ENCODE assay signal across 14 cellular contexts in the genomic region with DNA sequence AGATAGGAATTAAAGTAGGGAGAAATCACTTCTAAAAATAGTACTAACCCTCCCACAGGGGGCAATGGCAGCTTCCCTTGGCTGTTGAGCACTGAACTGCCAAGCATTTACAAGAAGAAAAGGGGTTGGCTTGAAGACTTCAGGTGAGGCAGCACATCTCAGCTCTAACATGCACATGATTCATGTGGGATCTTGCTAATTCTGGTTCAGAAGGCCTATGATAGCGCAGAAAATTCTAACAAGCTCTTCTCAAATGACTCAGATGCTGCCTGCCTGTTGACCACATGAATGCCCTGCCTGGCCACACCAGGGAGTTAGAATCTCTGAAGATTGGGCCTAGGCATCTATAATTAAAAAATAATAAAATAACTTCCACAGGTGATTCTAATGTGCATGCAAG. TPM values are rescaled to one million over a fixed set of nuclear protein-coding genes. Genes with fewer than 3 reads are reported as not detected.
DNase-seq lines count a peak whose midpoint lies in the region; ATAC-seq lines count a peak whose summit lies in the region.
"Had no signal": no experiment of that assay in that cellular context is flagged by ENCODE, and none has a peak within 500 bp of the region (broad histone marks: within the 10 kb centered on the region; RNA-seq: fewer than 3 reads in every experiment).

No MANE protein-coding gene starts in this region.

- H3K27ac Mint-ChIP-seq in activated naive CD4-positive, alpha-beta T cell treated with anti-CD3 and anti-CD28 coated beads, Interleukin-2, amount 50 U/mL, for 72 hours, result no peak overlapping the region
- H3K27ac Mint-ChIP-seq in stimulated activated naive CD8-positive, alpha-beta T cell treated with anti-CD3 and anti-CD28 coated beads, Interleukin-15, amount 100 ng/mL, for 72 hours, result no peak overlapping the region

- H3K9me3 Mint-ChIP-seq in activated naive CD4-positive, alpha-beta T cell treated with anti-CD3 and anti-CD28 coated beads, Interleukin-2, amount 50 U/mL, for 72 hours, result peaks cover 12 to 32% of the 10 kb centered on the region in 2 donors
- peaks cover 18 to 35% of the 10 kb centered on the region in 2 donors for H3K9me3 Mint-ChIP-seq in stimulated activated naive CD8-positive, alpha-beta T cell treated with anti-CD3 and anti-CD28 coated beads, Interleukin-15, amount 100 ng/mL, for 72 hours

- ATAC-seq in activated naive CD4-positive, alpha-beta T cell treated with anti-CD3 and anti-CD28 coated beads, Interleukin-2, amount 50 U/mL, for 72 hours, result peak; percentile 74 to 94
- ATAC-seq in esophagus mucosa, result peak; percentile 62
- ATAC-seq in stimulated activated naive CD8-positive, alpha-beta T cell treated with anti-CD3 and anti-CD28 coated beads, Interleukin-15, amount 100 ng/mL, for 72 hours, result peak; percentile 74
- no peak for ATAC-seq in HG02870 (IDR thresholded peaks at IDR 0.05; ENCODE audit: unreplicated experiment)
- no peak for ATAC-seq in HG03280 (IDR thresholded peaks at IDR 0.05; ENCODE audit: unreplicated experiment)

- H3K4me1 Mint-ChIP-seq in stimulated activated naive CD8-positive, alpha-beta T cell treated with anti-CD3 and anti-CD28 coated beads, Interleukin-15, amount 100 ng/mL, for 72 hours, result no peaks in the 10 kb centered on the region

- no peaks in the 10 kb centered on the region for H3K27me3 Mint-ChIP-seq in stimulated activated naive CD8-positive, alpha-beta T cell treated with anti-CD3 and anti-CD28 coated beads, Interleukin-15, amount 100 ng/mL, for 72 hours

- no peak for DNase-seq in activated naive CD4-positive, alpha-beta T cell treated with anti-CD3 and anti-CD28 coated beads, Interleukin-2, amount 50 U/mL, for 72 hours (ENCODE audit: low spot score in 2 of 2)
- no peak for DNase-seq in activated naive CD4-positive, alpha-beta T cell (lab: John Stamatoyannopoulos, UW)
- DNase-seq in RPMI7951 (ENCODE audit: low read depth), result peak; percentile 28
- no peak for DNase-seq in stimulated activated naive CD8-positive, alpha-beta T cell treated with anti-CD3 and anti-CD28 coated beads, Interleukin-15, amount 100 ng/mL, for 72 hours
- DNase-seq: AML-193, DMS53, NCI-H1092 treated with DMSO at 0.1 percent for 48 hours, NCI-H1694, NCI-H446 treated with DMSO at 0.1 percent for 48 hours, NCI-H774, SHP77 had no signal

- H3K4me3 Mint-ChIP-seq in stimulated activated naive CD8-positive, alpha-beta T cell treated with anti-CD3 and anti-CD28 coated beads, Interleukin-15, amount 100 ng/mL, for 72 hours, result no peak overlapping the region

- peaks cover 13 to 37% of the 10 kb centered on the region in 2 donors for H3K36me3 Mint-ChIP-seq in activated naive CD4-positive, alpha-beta T cell treated with anti-CD3 and anti-CD28 coated beads, Interleukin-2, amount 50 U/mL, for 72 hours

RNA-seq across cellular contexts. Expression of gene CD180, which starts 22.6 kb away (rescaled TPM):
- total RNA-seq in activated naive CD4-positive, alpha-beta T cell treated with anti-CD3 and anti-CD28 coated beads, Interleukin-2, amount 50 U/mL, for 72 hours, result not detected
- under 0.01 TPM in 1 of 2 replicates, not detected in the other for total RNA-seq in RPMI7951 (2014; rRNA removed; shearing (Covaris generic))
- 0.24 TPM for total RNA-seq in esophagus mucosa

Comparison
In these comparisons a context has a peak if more than half of its experiments do, and no peak if none do; other contexts are left out.
1. ATAC-seq: peak in activated naive CD4-positive, alpha-beta T cell treated with anti-CD3 and anti-CD28 coated beads, Interleukin-2, amount 50 U/mL, for 72 hours (2 of 2), esophagus mucosa (single experiment) and stimulated activated naive CD8-positive, alpha-beta T cell treated with anti-CD3 and anti-CD28 coated beads, Interleukin-15, amount 100 ng/mL, for 72 hours (single experiment); none in HG02870 (single experiment) and HG03280 (single experiment).